In the genomic region with DNA sequence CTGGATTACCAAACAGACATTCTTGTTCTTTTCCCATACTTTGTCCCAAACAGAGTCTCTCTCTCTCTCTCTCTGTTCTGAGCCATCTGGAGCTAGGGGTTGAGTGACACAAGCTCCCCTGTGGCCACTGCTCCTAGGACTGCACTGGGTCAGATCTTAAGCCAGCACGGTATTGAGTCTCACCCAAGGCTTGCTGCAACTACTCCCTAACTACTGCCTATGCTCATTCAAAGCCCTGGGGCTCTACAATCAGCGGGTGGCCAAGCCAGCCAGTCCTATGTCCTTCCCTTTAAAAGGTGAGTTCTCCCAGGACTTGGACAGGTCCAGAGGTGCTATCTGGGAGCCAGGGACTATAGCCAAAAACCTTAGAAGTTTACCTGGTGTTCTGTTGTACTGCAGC, we compare ENCODE assay signal across 20 cellular contexts.
A peak's percentile ranks its signal among the peaks of the same experiment; 100 is the strongest.
DNase-seq lines count a peak whose midpoint lies in the region; ATAC-seq and TF ChIP-seq lines count a peak whose summit lies in the region.
"Had no signal": no experiment of that assay in that cellular context is flagged by ENCODE, and none has a peak within 500 bp of the region (broad histone marks: within the 10 kb centered on the region; RNA-seq: fewer than 3 reads in every experiment).

No MANE protein-coding gene starts in this region.

- CTCF ChIA-PET in WTC11 (lab: Charles Lee) = no interaction called here

- WGBS in spleen, 5 donors = 63 to 80% (median 73%) methylated on average over 2 of the region's 2 CpGs

- H3K27ac ChIP-seq in spleen = no peak overlapping the region
- H3K27ac ChIP-seq: 22Rv1, BLaER1, C4-2B had no signal

- peak; percentile 59 for DNase-seq in ELF-1 (ENCODE audit: low read depth, low spot score)
- DNase-seq in WTC11 (ENCODE audit: low spot score) = no peak
- DNase-seq in sciatic nerve (ENCODE audit: low spot score) = no peak
- DNase-seq in NCI-H1105 (lab: John Stamatoyannopoulos, UW) = no peak
- DNase-seq in stimulated activated naive CD8-positive, alpha-beta T cell treated with anti-CD3 and anti-CD28 coated beads, Interleukin-15, Interleukin-2, amounts not matched to agents 100 U/mL and 50 U/mL, for 24 hours = no peak
- DNase-seq in spleen = no peak
- DNase-seq: Caco-2; CD4-positive, CD25-positive, alpha-beta regulatory T cell; CD8-positive, alpha-beta T cell; DMS153; DND-41; GDM1; HFFc6 had no signal

- peaks cover 0 to 13% (median 2%) of the 10 kb centered on the region in 8 donors for H3K9me3 ChIP-seq in spleen
- H3K9me3 ChIP-seq: BLaER1, Caco-2, HAP-1 had no signal

- POLR2A ChIA-PET in WTC11 (lab: Charles Lee) = no interaction called here

- no peaks in the 10 kb centered on the region; the same call in 1 of the 2 replicates for H3K27me3 Mint-ChIP-seq in WTC11 (ENCODE audit: low read depth)
- H3K27me3 Mint-ChIP-seq: B cell; CD4-positive, CD25-positive, alpha-beta regulatory T cell had no signal

- intact Hi-C loops in sciatic nerve (cut with DNase I) (loop anchor here (10.0 kb wide), 1 partner anchor 1908 kb away; no protein-coding TSS in a partner anchor), spleen (cut with DNase I; ENCODE audit: low total_unique reads) (no loop called here)

- TF ChIP-seq CTCF in WTC11 (IDR thresholded peaks at IDR 0.05) (no peak), spleen (IDR thresholded peaks at IDR 0.05 in 8 of 11, conservative IDR thresholded peaks at IDR 0.05 in 3 of 11) (no peak)

- H3K4me1 ChIP-seq in spleen = no peaks in the 10 kb centered on the region
- H3K4me1 ChIP-seq: BLaER1, Caco-2, HAP-1 had no signal

- H3K4me3 ChIP-seq in spleen = no peak overlapping the region
- H3K4me3 ChIP-seq: BLaER1, GM12878, GM23338, HAP-1 had no signal

- ATAC-seq in WTC11 (peak; percentile 70), sciatic nerve (peak; percentile 30)
- no peak for ATAC-seq in stimulated activated naive CD8-positive, alpha-beta T cell treated with anti-CD3 and anti-CD28 coated beads, Interleukin-15, Interleukin-2, amounts not matched to agents 100 U/mL and 50 U/mL, for 24 hours
- ATAC-seq: CD8-positive, alpha-beta T cell; GM12878; GM23338 had no signal

- H3K36me3 ChIP-seq in spleen = no peaks in the 10 kb centered on the region
- H3K36me3 ChIP-seq: BLaER1, HAP-1 had no signal

- H3K27ac Mint-ChIP-seq in WTC11 = no peak overlapping the region
- H3K27ac Mint-ChIP-seq: B cell; CD4-positive, CD25-positive, alpha-beta regulatory T cell; CD8-positive, alpha-beta T cell; GM23338; HFFc6 had no signal

- no peak for TF ChIP-seq POLR2A in spleen (IDR thresholded peaks at IDR 0.05)

- no peak overlapping the region for H3K4me3 Mint-ChIP-seq in WTC11
- H3K4me3 Mint-ChIP-seq: B cell; CD4-positive, CD25-positive, alpha-beta regulatory T cell; CD8-positive, alpha-beta T cell; GM23338; HFFc6 had no signal

- H3K4me1 Mint-ChIP-seq in WTC11 = 0 out of 2 replicates have a peak, but pooled peaks cover 8% of the 10 kb centered on the region
- H3K4me1 Mint-ChIP-seq: B cell; CD4-positive, CD25-positive, alpha-beta regulatory T cell; GM23338 had no signal

- no peaks in the 10 kb centered on the region for H3K9me3 Mint-ChIP-seq in WTC11
- H3K9me3 Mint-ChIP-seq: GM23338 had no signal

- no peaks in the 10 kb centered on the region for H3K36me3 Mint-ChIP-seq in WTC11
- H3K36me3 Mint-ChIP-seq: CD4-positive, CD25-positive, alpha-beta regulatory T cell; CD8-positive, alpha-beta T cell had no signal

- no peaks in the 10 kb centered on the region for H3K27me3 ChIP-seq in spleen (replicated peaks in 1 of 7)
- H3K27me3 ChIP-seq: BLaER1 had no signal

TF ChIP-seq in WTC11, 78 proteins besides CTCF, POLR2A, EP300 and RAD21:
- no peak for TF ChIP-seq GABPB1 (CRISPR knock-in tag; IDR thresholded peaks at IDR 0.05)
- TF ChIP-seq TP53 (CRISPR knock-in tag; IDR thresholded peaks at IDR 0.05) = no peak
- TF ChIP-seq ZNF138 (CRISPR knock-in tag; conservative IDR thresholded peaks at IDR 0.05) = no peak
- no peak for TF ChIP-seq SP1 (CRISPR knock-in tag; conservative IDR thresholded peaks at IDR 0.05)
- TF ChIP-seq, protein P1, sequence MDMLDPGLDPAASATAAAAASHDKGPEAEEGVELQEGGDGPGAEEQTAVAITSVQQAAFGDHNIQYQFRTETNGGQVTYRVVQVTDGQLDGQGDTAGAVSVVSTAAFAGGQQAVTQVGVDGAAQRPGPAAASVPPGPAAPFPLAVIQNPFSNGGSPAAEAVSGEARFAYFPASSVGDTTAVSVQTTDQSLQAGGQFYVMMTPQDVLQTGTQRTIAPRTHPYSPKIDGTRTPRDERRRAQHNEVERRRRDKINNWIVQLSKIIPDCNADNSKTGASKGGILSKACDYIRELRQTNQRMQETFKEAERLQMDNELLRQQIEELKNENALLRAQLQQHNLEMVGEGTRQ (CRISPR knock-in tag; IDR thresholded peaks at IDR 0.05) = no peak
- TF ChIP-seq, protein P2, sequence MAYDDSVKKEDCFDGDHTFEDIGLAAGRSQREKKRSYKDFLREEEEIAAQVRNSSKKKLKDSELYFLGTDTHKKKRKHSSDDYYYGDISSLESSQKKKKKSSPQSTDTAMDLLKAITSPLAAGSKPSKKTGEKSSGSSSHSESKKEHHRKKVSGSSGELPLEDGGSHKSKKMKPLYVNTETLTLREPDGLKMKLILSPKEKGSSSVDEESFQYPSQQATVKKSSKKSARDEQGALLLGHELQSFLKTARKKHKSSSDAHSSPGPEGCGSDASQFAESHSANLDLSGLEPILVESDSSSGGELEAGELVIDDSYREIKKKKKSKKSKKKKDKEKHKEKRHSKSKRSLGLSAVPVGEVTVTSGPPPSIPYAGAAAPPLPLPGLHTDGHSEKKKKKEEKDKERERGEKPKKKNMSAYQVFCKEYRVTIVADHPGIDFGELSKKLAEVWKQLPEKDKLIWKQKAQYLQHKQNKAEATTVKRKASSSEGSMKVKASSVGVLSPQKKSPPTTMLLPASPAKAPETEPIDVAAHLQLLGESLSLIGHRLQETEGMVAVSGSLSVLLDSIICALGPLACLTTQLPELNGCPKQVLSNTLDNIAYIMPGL (CRISPR knock-in tag; IDR thresholded peaks at IDR 0.05) = no peak
- TF ChIP-seq, protein P3, sequence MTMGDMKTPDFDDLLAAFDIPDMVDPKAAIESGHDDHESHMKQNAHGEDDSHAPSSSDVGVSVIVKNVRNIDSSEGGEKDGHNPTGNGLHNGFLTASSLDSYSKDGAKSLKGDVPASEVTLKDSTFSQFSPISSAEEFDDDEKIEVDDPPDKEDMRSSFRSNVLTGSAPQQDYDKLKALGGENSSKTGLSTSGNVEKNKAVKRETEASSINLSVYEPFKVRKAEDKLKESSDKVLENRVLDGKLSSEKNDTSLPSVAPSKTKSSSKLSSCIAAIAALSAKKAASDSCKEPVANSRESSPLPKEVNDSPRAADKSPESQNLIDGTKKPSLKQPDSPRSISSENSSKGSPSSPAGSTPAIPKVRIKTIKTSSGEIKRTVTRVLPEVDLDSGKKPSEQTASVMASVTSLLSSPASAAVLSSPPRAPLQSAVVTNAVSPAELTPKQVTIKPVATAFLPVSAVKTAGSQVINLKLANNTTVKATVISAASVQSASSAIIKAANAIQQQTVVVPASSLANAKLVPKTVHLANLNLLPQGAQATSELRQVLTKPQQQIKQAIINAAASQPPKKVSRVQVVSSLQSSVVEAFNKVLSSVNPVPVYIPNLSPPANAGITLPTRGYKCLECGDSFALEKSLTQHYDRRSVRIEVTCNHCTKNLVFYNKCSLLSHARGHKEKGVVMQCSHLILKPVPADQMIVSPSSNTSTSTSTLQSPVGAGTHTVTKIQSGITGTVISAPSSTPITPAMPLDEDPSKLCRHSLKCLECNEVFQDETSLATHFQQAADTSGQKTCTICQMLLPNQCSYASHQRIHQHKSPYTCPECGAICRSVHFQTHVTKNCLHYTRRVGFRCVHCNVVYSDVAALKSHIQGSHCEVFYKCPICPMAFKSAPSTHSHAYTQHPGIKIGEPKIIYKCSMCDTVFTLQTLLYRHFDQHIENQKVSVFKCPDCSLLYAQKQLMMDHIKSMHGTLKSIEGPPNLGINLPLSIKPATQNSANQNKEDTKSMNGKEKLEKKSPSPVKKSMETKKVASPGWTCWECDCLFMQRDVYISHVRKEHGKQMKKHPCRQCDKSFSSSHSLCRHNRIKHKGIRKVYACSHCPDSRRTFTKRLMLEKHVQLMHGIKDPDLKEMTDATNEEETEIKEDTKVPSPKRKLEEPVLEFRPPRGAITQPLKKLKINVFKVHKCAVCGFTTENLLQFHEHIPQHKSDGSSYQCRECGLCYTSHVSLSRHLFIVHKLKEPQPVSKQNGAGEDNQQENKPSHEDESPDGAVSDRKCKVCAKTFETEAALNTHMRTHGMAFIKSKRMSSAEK (CRISPR knock-in tag; IDR thresholded peaks at IDR 0.05; ENCODE audit: borderline replicate concordance) = no peak
- TF ChIP-seq NFATC4 (CRISPR knock-in tag; IDR thresholded peaks at IDR 0.05) = no peak
